8 cellular contexts compared by ENCODE assay signal in genomic region chr4:82900016-82900334, GRCh38. TPM values are rescaled to one million over a fixed set of nuclear protein-coding genes. Genes with fewer than 3 reads are reported as not detected.
DNase-seq lines count a peak whose midpoint lies in the region; ATAC-seq and TF ChIP-seq lines count a peak whose summit lies in the region.

No MANE protein-coding gene starts in this region.

- H3K18ac ChIP-seq in neuronal stem cell (ENCODE audit: low read length) = no peak overlapping the region

- peak overlapping the region; percentile 92 for H3K27ac ChIP-seq in ectodermal cell (ENCODE audit: insufficient read depth, low read depth, low read length, poor library complexity, severe bottlenecking)
- peak overlapping the region; percentile 88 for H3K27ac ChIP-seq in neuronal stem cell (replicated peaks; ENCODE audit: low read length)

- no peak overlapping the region for H3K9ac ChIP-seq in neuronal stem cell (ENCODE audit: low read depth, low read length, poor library complexity)

- no peak for DNase-seq in HFF-Myc (ENCODE audit: extremely low read depth, low read depth)
- peak; percentile 73 for DNase-seq in NCI-H748 (lab: John Stamatoyannopoulos, UW; ENCODE audit: unreplicated experiment)
- peak; percentile 42 for DNase-seq in neuronal stem cell (ENCODE audit: low spot score)
- no peak for DNase-seq in mesenteric fat pad (ENCODE audit: low spot score)
- DNase-seq in COR-L47 (lab: John Stamatoyannopoulos, UW) = no peak
- no peak for DNase-seq in hypothalamus (lab: John Stamatoyannopoulos, UW)

- H4K8ac ChIP-seq in neuronal stem cell (ENCODE audit: low read depth, low read length) = no peak overlapping the region

- no peak overlapping the region for H2BK12ac ChIP-seq in neuronal stem cell (ENCODE audit: low read length)

- peak overlapping the region; percentile 94 for H2AFZ ChIP-seq in neuronal stem cell (ENCODE audit: low read length)

- no peak overlapping the region for H3K23ac ChIP-seq in neuronal stem cell (ENCODE audit: low read depth, low read length, poor library complexity)

- H3K36me3 ChIP-seq in ectodermal cell (ENCODE audit: control insufficient read depth, insufficient read depth, low read length) = no peaks in the 10 kb centered on the region
- H3K36me3 ChIP-seq in neuronal stem cell (replicated peaks in 1 of 2; ENCODE audit: control insufficient read depth in 2 of 2, insufficient read depth in 2 of 2, low read length in 2 of 2) = peaks cover 4 to 58% of the 10 kb centered on the region in 2 donors

- H3K27me3 ChIP-seq in ectodermal cell (ENCODE audit: control insufficient read depth, insufficient read depth, low read length, poor library complexity, severe bottlenecking) (no peaks in the 10 kb centered on the region), neuronal stem cell (ENCODE audit: control insufficient read depth in 3 of 3, insufficient read depth in 3 of 3, low read depth in 1 of 3, low read length in 3 of 3) (no peaks in the 10 kb centered on the region)

- ATAC-seq in GM18498 (IDR thresholded peaks at IDR 0.05; ENCODE audit: unreplicated experiment) = peak; percentile 4

- H3K14ac ChIP-seq in neuronal stem cell (ENCODE audit: low read length) = no peak overlapping the region

- H2BK5ac ChIP-seq in neuronal stem cell (ENCODE audit: low read length) = peak overlapping the region; percentile 90

- no peak overlapping the region for H4K91ac ChIP-seq in neuronal stem cell (ENCODE audit: low read depth, low read length, poor library complexity)

- TF ChIP-seq CTCF in HFF-Myc (IDR thresholded peaks at IDR 0.05; ENCODE audit: low read depth, low read length, missing control alignments) = no peak

- no peak overlapping the region for H3K4ac ChIP-seq in neuronal stem cell (ENCODE audit: low read length)

- H3K79me1 ChIP-seq in neuronal stem cell (ENCODE audit: low read depth, low read length) = no peaks in the 10 kb centered on the region

- no peak overlapping the region for H2BK120ac ChIP-seq in neuronal stem cell (ENCODE audit: low read depth, low read length)

- H3K9me3 ChIP-seq in ectodermal cell (ENCODE audit: control insufficient read depth, low read length) (no peaks in the 10 kb centered on the region), neuronal stem cell (replicated peaks in 1 of 2; ENCODE audit: control insufficient read depth in 2 of 2, insufficient read depth in 1 of 2, low read depth in 1 of 2, low read length in 2 of 2) (no peaks in the 10 kb centered on the region)

- H3K4me1 ChIP-seq in ectodermal cell (ENCODE audit: control insufficient read depth, insufficient read depth, low read length) (peaks cover 9% of the 10 kb centered on the region), neuronal stem cell (ENCODE audit: control insufficient read depth in 2 of 2, insufficient read depth in 1 of 2, low read depth in 1 of 2, low read length in 2 of 2) (peaks cover 0 to 7% of the 10 kb centered on the region in 2 donors)

- no peak overlapping the region for H3K4me2 ChIP-seq in neuronal stem cell (ENCODE audit: insufficient read depth, low read length, poor library complexity, severe bottlenecking)

- H3K4me3 ChIP-seq in HFF-Myc (replicated peaks; ENCODE audit: low read depth, low read length) (peak overlapping the region; percentile 94), ectodermal cell (ENCODE audit: insufficient read depth, low read depth, low read length) (peak overlapping the region; percentile 93), neuronal stem cell (ENCODE audit: low read length in 2 of 2) (peak overlapping the region; percentile 91)

- WGBS in ectodermal cell, 2 experiments = 0% methylated on average over 10 of the region's 10 CpGs
- no CpG with 5 or more reads among the region's 10 CpGs for WGBS in neuronal stem cell (ENCODE audit: extremely low coverage in 2 of 2, insufficient read length in 2 of 2, insufficient replicate concordance in 1 of 2), 2 donors

- H2AK5ac ChIP-seq in neuronal stem cell (ENCODE audit: low read depth, low read length) = no peak overlapping the region

- H2BK15ac ChIP-seq in neuronal stem cell (ENCODE audit: low read length) = no peak overlapping the region

RNA-seq across cellular contexts. Expression of gene THAP9, which starts 0.6 kb away (rescaled TPM):
- 16.5 TPM for polyA plus RNA-seq in ectodermal cell (2013, experiment 1 of 4)
- 15.7 TPM for polyA plus RNA-seq in ectodermal cell (2013, experiment 2 of 4)
- 18.1 TPM for polyA plus RNA-seq in ectodermal cell (2013, experiment 3 of 4)
- 19.5 TPM for polyA plus RNA-seq in ectodermal cell (2013, experiment 4 of 4)
- 11.1 TPM for polyA plus RNA-seq in neuronal stem cell (2013, experiment 1 of 2)
- 11.5 TPM for polyA plus RNA-seq in neuronal stem cell (2013, experiment 2 of 2)
- total RNA-seq in mesenteric fat pad = 2.0 TPM

RNA-seq across cellular contexts. Expression of gene SEC31A, which starts 9.0 kb away (rescaled TPM):
- polyA plus RNA-seq in ectodermal cell (2013, experiment 1 of 4) = 129 TPM
- 126 TPM for polyA plus RNA-seq in ectodermal cell (2013, experiment 2 of 4)
- 101 TPM for polyA plus RNA-seq in ectodermal cell (2013, experiment 3 of 4)
- 116 TPM for polyA plus RNA-seq in ectodermal cell (2013, experiment 4 of 4)
- 105 TPM for polyA plus RNA-seq in neuronal stem cell (2013, experiment 1 of 2)
- polyA plus RNA-seq in neuronal stem cell (2013, experiment 2 of 2) = 107 TPM
- total RNA-seq in mesenteric fat pad = 244 TPM

Comparison
In these comparisons a context has a peak if more than half of its experiments do, and no peak if none do; other contexts are left out.
1. DNase-seq: peak in NCI-H748 (single experiment) and neuronal stem cell (single experiment); none in HFF-Myc (single experiment), mesenteric fat pad (single experiment), COR-L47 (single experiment) and hypothalamus (0 of 51).
2. Peak in every context shown above with its lines, with median percentiles within 50 percentile points of each other: H3K4me3 ChIP-seq.